ENCODE assay signal across 19 cellular contexts in genomic region chr7:102917436-102918353, GRCh38. TPM values are rescaled to one million over a fixed set of nuclear protein-coding genes. Genes with fewer than 3 reads are reported as not detected.
DNase-seq lines count a peak whose midpoint lies in the region; ATAC-seq and TF ChIP-seq lines count a peak whose summit lies in the region.
"Had no signal": no experiment of that assay in that cellular context is flagged by ENCODE, and none has a peak within 500 bp of the region (broad histone marks: within the 10 kb centered on the region; RNA-seq: fewer than 3 reads in every experiment).

No MANE protein-coding gene starts in this region.

- no peak overlapping the region for H3K18ac ChIP-seq in mesenchymal stem cell (ENCODE audit: low read depth in 1 of 2, low read length in 2 of 2)

- CTCF ChIA-PET in AG04450 (lab: Charles Lee), result interaction anchor here (0.5 to 3.9 kb wide), 3 partner anchors 8 to 157 kb away, joined by 3 to 19 read pairs (median 3); partner anchors contain the start of gene FBXL13

- no peak for ATAC-seq in HG03378 (IDR thresholded peaks at IDR 0.05; ENCODE audit: unreplicated experiment)
- ATAC-seq: left lung had no signal

- no peak for TF ChIP-seq CTCF in AG04450 (IDR thresholded peaks at IDR 0.05; ENCODE audit: low read depth, low read length)
- 0 out of 2 replicates have a peak, but pooled peaks have one; percentile 19 for TF ChIP-seq CTCF in LNCaP clone FGC (IDR thresholded peaks at IDR 0.05; ENCODE audit: control insufficient read depth, extremely low read depth, insufficient read depth)
- peak; percentile 16; the same call in 1 of the 2 replicates for TF ChIP-seq CTCF in WERI-Rb-1 (IDR thresholded peaks at IDR 0.05; ENCODE audit: low read depth, low read length)
- no peak for TF ChIP-seq CTCF in GM10266 (IDR thresholded peaks at IDR 0.05; ENCODE audit: control insufficient read depth, insufficient read depth, low read depth, missing control alignments)

- H3K23ac ChIP-seq in mesenchymal stem cell (ENCODE audit: low read length in 2 of 2), result no peak overlapping the region

- no peak overlapping the region for H2BK120ac ChIP-seq in mesenchymal stem cell (ENCODE audit: low read depth, low read length)

- H3K9me3 ChIP-seq in AG04450 (ENCODE audit: control insufficient read depth, insufficient read depth, low read length), result peaks cover 3% of the 10 kb centered on the region; the same call in 1 of the 2 replicates
- no peaks in the 10 kb centered on the region for H3K9me3 ChIP-seq in WERI-Rb-1 (ENCODE audit: severe bottlenecking)
- H3K9me3 ChIP-seq in mesenchymal stem cell (ENCODE audit: control insufficient read depth, low read length), result no peaks in the 10 kb centered on the region
- H3K9me3 ChIP-seq: colonic mucosa, left lung, sigmoid colon had no signal

- peak overlapping the region; percentile 40 for H3K4me3 ChIP-seq in AG04450 (ENCODE audit: low read depth, low read length)
- no peak overlapping the region for H3K4me3 ChIP-seq in LNCaP clone FGC (ENCODE audit: low read depth, low read length)
- H3K4me3 ChIP-seq in WERI-Rb-1 (ENCODE audit: low read depth, low read length), result no peak overlapping the region
- no peak overlapping the region for H3K4me3 ChIP-seq in mesenchymal stem cell (ENCODE audit: insufficient read depth in 1 of 2, low read depth in 1 of 2, low read length in 2 of 2)
- H3K4me3 ChIP-seq: colonic mucosa, left lung, sigmoid colon had no signal

- H2AK5ac ChIP-seq in mesenchymal stem cell (ENCODE audit: low read length, severe bottlenecking), result peak overlapping the region; percentile 3

- H3K4me1 ChIP-seq in mesenchymal stem cell (ENCODE audit: control insufficient read depth, insufficient read depth, low read depth, low read length), result peaks cover 1% of the 10 kb centered on the region
- H3K4me1 ChIP-seq: colonic mucosa, sigmoid colon had no signal

- H4K8ac ChIP-seq in mesenchymal stem cell (ENCODE audit: low read length), result no peak overlapping the region

- DNase-seq in AG04450 (ENCODE audit: low read depth, low spot score) (no peak), LNCaP clone FGC (ENCODE audit: low read depth) (no peak), WERI-Rb-1 (no peak), mesenchymal stem cell (no peak), NCI-H2171 treated with DMSO at 0.1 percent for 48 hours (lab: John Stamatoyannopoulos, UW) (no peak), GM10266 (ENCODE audit: extremely low spot score) (no peak), medulla oblongata (ENCODE audit: extremely low spot score) (no peak)
- DNase-seq: activated CD4-positive, alpha-beta T cell treated with anti-CD3 and anti-CD28 coated beads for 4 hours; activated effector memory CD4-positive, alpha-beta T cell treated with anti-CD3 and anti-CD28 coated beads, Interleukin-2, amount 50 U/mL, for 16 hours; colonic mucosa; COR-L47; KG1; left lung; NCI-H1417 treated with DMSO at 0.1 percent for 48 hours; NCI-H226; Right ventricle myocardium superior; sigmoid colon; stimulated activated CD4-positive, alpha-beta T cell treated with anti-CD3 and anti-CD28 coated beads, Interleukin-2, amount 100 ng/mL, for 48 hours had no signal

- no peak overlapping the region for H3K9ac ChIP-seq in mesenchymal stem cell (ENCODE audit: low read length)

- H3K4me2 ChIP-seq in mesenchymal stem cell (ENCODE audit: low read length, poor library complexity, severe bottlenecking), result no peak overlapping the region

- H3K27me3 ChIP-seq in AG04450 (ENCODE audit: control insufficient read depth, insufficient read depth, low read length), result no peaks in the 10 kb centered on the region
- H3K27me3 ChIP-seq in WERI-Rb-1 (ENCODE audit: insufficient read depth, low read depth, severe bottlenecking), result no peaks in the 10 kb centered on the region
- no peaks in the 10 kb centered on the region for H3K27me3 ChIP-seq in mesenchymal stem cell (ENCODE audit: control insufficient read depth in 1 of 2, insufficient read depth in 1 of 2, low read length in 2 of 2)
- H3K27me3 ChIP-seq: colonic mucosa, left lung, sigmoid colon had no signal

- H3K4ac ChIP-seq in mesenchymal stem cell (ENCODE audit: low read depth in 1 of 2, low read length in 2 of 2), result no peak overlapping the region

- no peaks in the 10 kb centered on the region for H3K79me1 ChIP-seq in mesenchymal stem cell (replicated peaks; ENCODE audit: low read length, poor library complexity, severe bottlenecking)

- H3K27ac ChIP-seq in AG04450 (ENCODE audit: low read depth, low read length) (no peak overlapping the region), WERI-Rb-1 (no peak overlapping the region), mesenchymal stem cell (ENCODE audit: low read length, poor library complexity, severe bottlenecking) (peak overlapping the region; percentile 9)
- H3K27ac ChIP-seq: colonic mucosa, sigmoid colon had no signal

- no peak overlapping the region for H2AFZ ChIP-seq in mesenchymal stem cell (ENCODE audit: low read depth, low read length)

- no peak overlapping the region for H3K14ac ChIP-seq in mesenchymal stem cell (ENCODE audit: low read length in 2 of 2)

- WGBS in mesenchymal stem cell, result 83% methylated on average over 4 of the region's 5 CpGs

- no peak overlapping the region for H2BK5ac ChIP-seq in mesenchymal stem cell (ENCODE audit: low read depth, low read length, poor library complexity, severe bottlenecking)

- H4K91ac ChIP-seq in mesenchymal stem cell (ENCODE audit: low read length), result no peak overlapping the region

- H2BK15ac ChIP-seq in mesenchymal stem cell (ENCODE audit: low read depth, poor library complexity, severe bottlenecking), result no peak overlapping the region

- POLR2A ChIA-PET in AG04450 (lab: Yijun Ruan, JAX), result interaction anchor here (1.2 kb wide), 1 partner anchor 9 kb away, joined by 6 read pairs; no protein-coding TSS in a partner anchor

- H3K36me3 ChIP-seq in WERI-Rb-1 (no peaks in the 10 kb centered on the region), mesenchymal stem cell (ENCODE audit: control insufficient read depth in 1 of 2, insufficient read depth in 2 of 2, low read depth in 1 of 2, low read length in 2 of 2) (peaks cover 0 to 11% of the 10 kb centered on the region in 2 experiments)
- H3K36me3 ChIP-seq: colonic mucosa, left lung, sigmoid colon had no signal

- no peak overlapping the region for H2BK12ac ChIP-seq in mesenchymal stem cell (ENCODE audit: low read length in 2 of 2)

RNA-seq across cellular contexts. Expression of gene LRRC17, which starts 4.9 kb away (rescaled TPM):
- 813 and 964 TPM in 2 replicates for polyA plus RNA-seq in AG04450 (2011; rRNA removed)
- polyA minus RNA-seq in AG04450 (2011; rRNA and poly(A)+ RNA removed), result 234 and 241 TPM in 2 replicates
- 17.6 TPM for polyA plus RNA-seq in mesenchymal stem cell (2013, experiment 1 of 2)
- 18.7 TPM for polyA plus RNA-seq in mesenchymal stem cell (2013, experiment 2 of 2)

Comparison
In these comparisons a context has a peak if more than half of its experiments do, and no peak if none do; other contexts are left out.
1. CTCF ChIP-seq: peak in LNCaP clone FGC (single experiment) and WERI-Rb-1 (single experiment); none in AG04450 (single experiment) and GM10266 (single experiment).